In the genomic region with DNA sequence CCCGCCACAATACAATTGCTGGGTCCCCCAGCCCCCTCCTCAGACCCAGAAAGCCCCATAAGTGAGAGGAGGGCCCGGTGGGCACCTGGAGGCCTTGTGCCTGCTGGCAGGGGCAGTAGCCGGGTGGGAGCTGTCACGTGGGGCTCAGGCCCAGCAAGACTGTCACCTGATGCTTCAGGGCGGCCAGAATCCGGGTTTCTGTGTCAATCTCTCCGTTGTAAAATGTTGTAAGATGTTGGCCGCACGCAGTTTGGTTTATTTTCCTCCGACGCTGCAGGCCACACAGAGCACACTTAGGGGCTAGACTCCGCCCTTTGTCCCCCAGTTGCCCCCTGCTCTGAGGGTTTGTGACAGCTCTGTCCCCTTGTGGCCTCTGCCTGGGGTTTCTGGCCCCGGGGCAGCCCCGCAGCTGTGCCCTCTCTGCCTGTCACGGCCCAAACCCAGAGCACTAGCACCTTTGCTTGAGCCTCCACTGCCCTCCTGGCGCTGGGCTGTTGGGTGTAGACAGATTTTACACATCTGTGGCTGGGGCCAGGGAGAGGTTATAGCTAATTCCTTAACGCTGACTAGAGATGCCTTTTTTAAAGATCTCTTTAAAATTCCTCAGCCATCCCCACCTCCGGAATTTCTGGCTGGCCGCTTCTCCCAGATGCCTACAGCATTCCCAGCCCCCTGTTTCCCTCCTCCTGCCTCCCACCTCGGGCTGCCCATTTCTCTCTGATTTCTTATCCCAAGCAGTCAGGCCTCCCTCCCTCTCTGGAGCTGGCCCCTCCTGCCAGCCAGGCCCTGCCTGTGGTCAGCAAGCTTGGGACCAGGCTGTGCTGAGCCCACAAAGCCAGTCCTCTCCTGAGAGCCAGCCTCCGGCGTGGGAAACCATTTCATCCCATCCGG, we compare ENCODE assay signal across 10 cellular contexts. TPM values are rescaled to one million over a fixed set of nuclear protein-coding genes. Genes with fewer than 3 reads are reported as not detected.
A peak's percentile ranks its signal among the peaks of the same experiment; 100 is the strongest.
DNase-seq lines count a peak whose midpoint lies in the region; ATAC-seq, FAIRE-seq and TF ChIP-seq lines count a peak whose summit lies in the region.
"Had no signal": no experiment of that assay in that cellular context is flagged by ENCODE, and none has a peak within 500 bp of the region (broad histone marks: within the 10 kb centered on the region; RNA-seq: fewer than 3 reads in every experiment).

No MANE protein-coding gene starts in this region.

- intact Hi-C loops in kidney (cut with DNase I), result no loop called here

- DNase-seq in HK-2 (ENCODE audit: unreplicated experiment), result peak; percentile 57
- peak; percentile 74 for DNase-seq in choroid plexus epithelial cell (ENCODE audit: low read depth)
- DNase-seq in mesenchymal stem cell, result peak; percentile 80
- DNase-seq in upper lobe of left lung, result peak in 1 of 2 donors; percentile 86
- no peak for DNase-seq in activated CD4-positive, alpha-beta memory T cell treated with anti-CD3 and anti-CD28 coated beads, Interleukin-2, amount 10 ng/mL, durations not matched to agents 7 days and 5 days
- no peak for DNase-seq in kidney
- no peak for DNase-seq in activated gamma-delta T cell treated with Interleukin-2 at 50 U/mL for 16 hours
- DNase-seq: NCI-H1048 had no signal

- H3K4me3 Mint-ChIP-seq in activated CD4-positive, alpha-beta memory T cell treated with anti-CD3 and anti-CD28 coated beads, Interleukin-2, amount 10 ng/mL, durations not matched to agents 7 days and 5 days, result no peak overlapping the region

- TF ChIP-seq CTCF in choroid plexus epithelial cell (conservative IDR thresholded peaks at IDR 0.05; ENCODE audit: low read depth, low read length) (no peak), upper lobe of left lung (IDR thresholded peaks at IDR 0.05) (no peak), kidney (IDR thresholded peaks at IDR 0.05; ENCODE audit: borderline replicate concordance, extremely low read depth, insufficient read depth) (no peak)

- H3K9me3 ChIP-seq in mesenchymal stem cell (ENCODE audit: control insufficient read depth, low read length), result no peaks in the 10 kb centered on the region
- no peaks in the 10 kb centered on the region for H3K9me3 ChIP-seq in upper lobe of left lung
- no peaks in the 10 kb centered on the region for H3K9me3 ChIP-seq in kidney (ENCODE audit: control insufficient read depth in 1 of 2, low read length in 2 of 2)

- H3K4me3 ChIP-seq in choroid plexus epithelial cell (ENCODE audit: low read depth, low read length) (no peak overlapping the region), mesenchymal stem cell (ENCODE audit: insufficient read depth in 1 of 2, low read depth in 1 of 2, low read length in 2 of 2) (peak overlapping the region in 1 of 2 experiments; percentile 11), upper lobe of left lung (no peak overlapping the region), kidney (ENCODE audit: low read length in 2 of 2) (no peak overlapping the region)
- H3K4me3 ChIP-seq: SK-N-MC had no signal

- CTCF ChIA-PET in activated CD4-positive, alpha-beta memory T cell treated with anti-CD3 and anti-CD28 coated beads, Interleukin-2, amount 10 ng/mL, durations not matched to agents 7 days and 5 days (lab: Charles Lee), result interaction anchor here (1.1 to 2.0 kb wide), 5 partner anchors 12 to 68 kb away, joined by 3 to 9 read pairs (median 4); no protein-coding TSS in a partner anchor

- peak overlapping the region; percentile 51 for H3K4me2 ChIP-seq in mesenchymal stem cell (ENCODE audit: low read length, poor library complexity, severe bottlenecking)

- peak overlapping the region in 1 of 2 experiments; percentile 63 for H3K4ac ChIP-seq in mesenchymal stem cell (ENCODE audit: low read depth in 1 of 2, low read length in 2 of 2)

- H2BK15ac ChIP-seq in mesenchymal stem cell (ENCODE audit: low read depth, poor library complexity, severe bottlenecking), result peak overlapping the region; percentile 53

- H2BK12ac ChIP-seq in mesenchymal stem cell (ENCODE audit: low read length in 2 of 2), result peak overlapping the region; percentile 52 to 78

- H3K36me3 ChIP-seq in mesenchymal stem cell (ENCODE audit: control insufficient read depth in 1 of 2, insufficient read depth in 2 of 2, low read depth in 1 of 2, low read length in 2 of 2), result no peaks in the 10 kb centered on the region
- H3K36me3 ChIP-seq in upper lobe of left lung, result no peaks in the 10 kb centered on the region
- H3K36me3 ChIP-seq in kidney (ENCODE audit: control insufficient read depth in 1 of 2, insufficient read depth in 2 of 2, low read length in 2 of 2), result no peaks in the 10 kb centered on the region

- no peaks in the 10 kb centered on the region for H3K9me3 Mint-ChIP-seq in activated CD4-positive, alpha-beta memory T cell treated with anti-CD3 and anti-CD28 coated beads, Interleukin-2, amount 10 ng/mL, durations not matched to agents 7 days and 5 days

- FAIRE-seq in kidney (lab: Jason Lieb, UNC), result no peak
- FAIRE-seq: GM18507 had no signal

- peak overlapping the region; percentile 6 for H2AFZ ChIP-seq in mesenchymal stem cell (ENCODE audit: low read depth, low read length)

- H3K27me3 ChIP-seq in mesenchymal stem cell (ENCODE audit: control insufficient read depth in 1 of 2, insufficient read depth in 1 of 2, low read length in 2 of 2) (peaks cover 0 to 8% of the 10 kb centered on the region in 2 experiments), upper lobe of left lung (no peaks in the 10 kb centered on the region)

- H3K4me1 ChIP-seq in mesenchymal stem cell (ENCODE audit: control insufficient read depth, insufficient read depth, low read depth, low read length), result peaks cover 41% of the 10 kb centered on the region
- peaks cover 9 to 34% (median 23%) of the 10 kb centered on the region in 4 donors for H3K4me1 ChIP-seq in upper lobe of left lung
- H3K4me1 ChIP-seq in kidney (ENCODE audit: control insufficient read depth in 1 of 2, insufficient read depth in 1 of 2, low read depth in 1 of 2, low read length in 2 of 2), result peaks cover 7 to 15% of the 10 kb centered on the region in 2 donors

- peak overlapping the region; percentile 84 for H2BK5ac ChIP-seq in mesenchymal stem cell (ENCODE audit: low read depth, low read length, poor library complexity, severe bottlenecking)

- H2AK5ac ChIP-seq in mesenchymal stem cell (ENCODE audit: low read length, severe bottlenecking), result peak overlapping the region; percentile 99

- TF ChIP-seq EP300 in upper lobe of left lung (IDR thresholded peaks at IDR 0.05), result peak in 1 of 4 donors; percentile 78

- no peak overlapping the region for H3K23ac ChIP-seq in mesenchymal stem cell (ENCODE audit: low read length in 2 of 2)

- H3K9ac ChIP-seq in mesenchymal stem cell (ENCODE audit: low read length) (peak overlapping the region; percentile 69), kidney (ENCODE audit: low read length in 2 of 2) (peak overlapping the region in 1 of 2 donors; percentile 19)

- POLR2A ChIA-PET in activated CD4-positive, alpha-beta memory T cell treated with anti-CD3 and anti-CD28 coated beads, Interleukin-2, amount 10 ng/mL, durations not matched to agents 7 days and 5 days (lab: Charles Lee), result no interaction called here

- peak overlapping the region; percentile 23 for H2BK120ac ChIP-seq in mesenchymal stem cell (ENCODE audit: low read depth, low read length)

- peaks cover under 1% of the 10 kb centered on the region for H3K27me3 Mint-ChIP-seq in activated CD4-positive, alpha-beta memory T cell treated with anti-CD3 and anti-CD28 coated beads, Interleukin-2, amount 10 ng/mL, durations not matched to agents 7 days and 5 days

- no peaks in the 10 kb centered on the region for H3K36me3 Mint-ChIP-seq in activated CD4-positive, alpha-beta memory T cell treated with anti-CD3 and anti-CD28 coated beads, Interleukin-2, amount 10 ng/mL, durations not matched to agents 7 days and 5 days (ENCODE audit: low read depth)

- no peak overlapping the region for H3K14ac ChIP-seq in mesenchymal stem cell (ENCODE audit: low read length in 2 of 2)

- peak overlapping the region; percentile 88 for H4K8ac ChIP-seq in mesenchymal stem cell (ENCODE audit: low read length)

- WGBS in mesenchymal stem cell, result 45% methylated on average over 22 of the region's 23 CpGs
- 61 to 70% methylated on average over 19 to 23 of the region's 23 CpGs for WGBS in upper lobe of left lung, 2 donors

- peak overlapping the region; percentile 96 for H3K27ac ChIP-seq in mesenchymal stem cell (ENCODE audit: low read length, poor library complexity, severe bottlenecking)
- H3K27ac ChIP-seq in upper lobe of left lung, result peak overlapping the region; percentile 59 to 78 (median 68)
- H3K27ac ChIP-seq in kidney (ENCODE audit: low read depth in 2 of 2, low read length in 2 of 2), result no peak overlapping the region
- H3K27ac ChIP-seq: SK-N-MC had no signal

- no peak overlapping the region for H4K91ac ChIP-seq in mesenchymal stem cell (ENCODE audit: low read length)

- peaks cover 3% of the 10 kb centered on the region for H3K79me1 ChIP-seq in mesenchymal stem cell (replicated peaks; ENCODE audit: low read length, poor library complexity, severe bottlenecking)

- peaks cover 21% of the 10 kb centered on the region for H3K4me1 Mint-ChIP-seq in activated CD4-positive, alpha-beta memory T cell treated with anti-CD3 and anti-CD28 coated beads, Interleukin-2, amount 10 ng/mL, durations not matched to agents 7 days and 5 days

- no peak overlapping the region for H3K27ac Mint-ChIP-seq in activated CD4-positive, alpha-beta memory T cell treated with anti-CD3 and anti-CD28 coated beads, Interleukin-2, amount 10 ng/mL, durations not matched to agents 7 days and 5 days

- TF ChIP-seq POLR2A in upper lobe of left lung (IDR thresholded peaks at IDR 0.05), result no peak

- H3K18ac ChIP-seq in mesenchymal stem cell (ENCODE audit: low read depth in 1 of 2, low read length in 2 of 2), result peak overlapping the region; percentile 37 to 69

- peak; percentile 43 to 44 for ATAC-seq in upper lobe of left lung (ENCODE audit: low FRiP score in 2 of 2)

RNA-seq across cellular contexts. Expression of a gene that starts 3.2 kb away (rescaled TPM):
- 12.2 TPM for polyA plus RNA-seq in mesenchymal stem cell (2013, experiment 1 of 2)
- 12.2 TPM for polyA plus RNA-seq in mesenchymal stem cell (2013, experiment 2 of 2)
- total RNA-seq in upper lobe of left lung, result 10 to 100 TPM; 13.1 to 68.1 (median 15.8) TPM
- 10 to 100 TPM; 22.1 to 22.6 TPM for total RNA-seq in activated CD4-positive, alpha-beta memory T cell treated with anti-CD3 and anti-CD28 coated beads, Interleukin-2, amount 10 ng/mL, durations not matched to agents 7 days and 5 days
- 24.0 TPM for total RNA-seq in kidney
- polyA plus RNA-seq in kidney (ENCODE audit: insufficient read depth, low read depth, low replicate concordance), result 46.0 TPM

RNA-seq across cellular contexts. Expression of a gene that starts 53.6 kb away (rescaled TPM):
- 0.28 TPM for polyA plus RNA-seq in mesenchymal stem cell (2013, experiment 1 of 2)
- 0.33 TPM for polyA plus RNA-seq in mesenchymal stem cell (2013, experiment 2 of 2)
- total RNA-seq in upper lobe of left lung (10 to 100 TPM; 13.8 to 55.5 (median 22.7) TPM), kidney (35.7 TPM)
- under 1 TPM; 0.70 to 0.78 TPM for total RNA-seq in activated CD4-positive, alpha-beta memory T cell treated with anti-CD3 and anti-CD28 coated beads, Interleukin-2, amount 10 ng/mL, durations not matched to agents 7 days and 5 days
- 30.2 TPM for polyA plus RNA-seq in kidney (ENCODE audit: insufficient read depth, low read depth, low replicate concordance)

Comparison
In these comparisons a context has a peak if more than half of its experiments do, and no peak if none do; other contexts are left out.
1. DNase-seq: peak in HK-2 (single experiment), choroid plexus epithelial cell (single experiment) and mesenchymal stem cell (single experiment); none in activated CD4-positive, alpha-beta memory T cell treated with anti-CD3 and anti-CD28 coated beads, Interleukin-2, amount 10 ng/mL, durations not matched to agents 7 days and 5 days (single experiment), kidney (single experiment) and activated gamma-delta T cell treated with Interleukin-2 at 50 U/mL for 16 hours (single experiment).
2. H3K27ac ChIP-seq: peak in mesenchymal stem cell (single experiment) and upper lobe of left lung (4 of 4); none in kidney (0 of 2).
3. RNA of a gene that starts 53.6 kb away (total RNA-seq): 35.7 TPM in kidney (single experiment) and 13.8 to 55.5 TPM in upper lobe of left lung; 0.70 to 0.78 TPM in activated CD4-positive, alpha-beta memory T cell treated with anti-CD3 and anti-CD28 coated beads, Interleukin-2, amount 10 ng/mL, durations not matched to agents 7 days and 5 days; every median in the first group is over 4 times any median in the second.